In the genomic region with DNA sequence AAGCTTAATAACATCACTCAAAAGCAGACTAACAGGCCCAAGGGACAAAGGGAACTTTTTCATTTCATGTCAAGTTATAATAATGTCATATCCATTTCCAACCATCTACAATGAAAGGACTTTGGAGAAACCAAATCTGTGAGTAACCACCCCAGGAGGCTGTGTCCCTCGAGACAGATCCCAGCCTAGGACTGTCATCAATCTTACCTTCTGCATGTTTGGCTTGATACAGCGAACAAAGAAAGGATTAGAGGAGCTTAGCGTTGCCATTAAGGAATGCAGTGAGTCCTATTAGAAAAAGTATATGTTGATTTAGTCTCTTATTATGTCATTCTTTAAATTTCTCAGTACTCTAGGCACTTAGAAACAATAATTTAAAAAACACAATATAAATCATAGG, we compare ENCODE assay signal across 24 cellular contexts.
DNase-seq lines count a peak whose midpoint lies in the region; ATAC-seq, FAIRE-seq and TF ChIP-seq lines count a peak whose summit lies in the region.
"Had no signal": no experiment of that assay in that cellular context is flagged by ENCODE, and none has a peak within 500 bp of the region (broad histone marks: within the 10 kb centered on the region; RNA-seq: fewer than 3 reads in every experiment).

No MANE protein-coding gene starts in this region.

- no peaks in the 10 kb centered on the region for H3K9me3 ChIP-seq in HAP-1
- H3K9me3 ChIP-seq in endodermal cell (ENCODE audit: control insufficient read depth, low read length) = no peaks in the 10 kb centered on the region
- no peaks in the 10 kb centered on the region for H3K9me3 ChIP-seq in pancreas
- H3K9me3 ChIP-seq: body of pancreas had no signal

- H3K4me1 Mint-ChIP-seq in endodermal cell = peaks cover 6% of the 10 kb centered on the region

- no peak for TF ChIP-seq CTCF in endodermal cell (conservative IDR thresholded peaks at IDR 0.05)
- no peak for TF ChIP-seq CTCF in retinal pigment epithelial cell (conservative IDR thresholded peaks at IDR 0.05; ENCODE audit: low read depth, low read length)
- no peak for TF ChIP-seq CTCF in pancreas (IDR thresholded peaks at IDR 0.05)

- in situ Hi-C loops in HAP-1 (cut with MboI; ENCODE audit: low sequenced_read_pairs) = no loop called here

- no peak overlapping the region for H3K4me3 Mint-ChIP-seq in endodermal cell
- H3K4me3 Mint-ChIP-seq: activated CD8-positive, alpha-beta memory T cell treated with anti-CD3 and anti-CD28 coated beads, Interleukin-2, amount 10 ng/mL, durations not matched to agents 7 days and 5 days; activated naive CD8-positive, alpha-beta T cell; CD4-positive, CD25-positive, alpha-beta regulatory T cell; stimulated activated naive B cell treated with anti-CD40 and anti-IgM and Interleukin-4, amounts not matched to agents 10 μg/mL and 1 μg/mL and 100 μg/mL, for 72 hours; T-cell had no signal

- WGBS in endodermal cell (ENCODE audit: insufficient coverage in 1 of 2, insufficient read length in 1 of 2), 2 experiments = 20 to 59% methylated on average over 1 to 3 of the region's 3 CpGs
- WGBS in pancreas, 2 donors = 80 to 87% methylated on average over 3 of the region's 3 CpGs

- H3K27me3 Mint-ChIP-seq in endodermal cell (ENCODE audit: insufficient read depth) = no peaks in the 10 kb centered on the region
- H3K27me3 Mint-ChIP-seq: activated naive CD8-positive, alpha-beta T cell; CD4-positive, CD25-positive, alpha-beta regulatory T cell; stimulated activated naive B cell treated with anti-CD40 and anti-IgM and Interleukin-4, amounts not matched to agents 10 μg/mL and 1 μg/mL and 100 μg/mL, for 72 hours; T-cell had no signal

- DNase-seq in HAP-1 (ENCODE audit: low spot score in 2 of 2) (peak; percentile 89 to 99), NCI-H524 treated with DMSO at 0.1 percent for 48 hours (lab: John Stamatoyannopoulos, UW) (peak; percentile 71), endodermal cell (no peak), retinal pigment epithelial cell (ENCODE audit: low read depth) (peak; percentile 85), pons (ENCODE audit: low spot score) (no peak), GDM1 (lab: John Stamatoyannopoulos, UW) (no peak), pancreas (no peak), NCI-H748 treated with DMSO at 0.1 percent for 48 hours (lab: John Stamatoyannopoulos, UW) (no peak)
- DNase-seq: activated CD4-positive, alpha-beta T cell treated with anti-CD3 and anti-CD28 coated beads for 48 hours; activated CD8-positive, alpha-beta memory T cell treated with anti-CD3 and anti-CD28 coated beads, Interleukin-2, amount 10 ng/mL, durations not matched to agents 7 days and 5 days; body of pancreas; CD4-positive, CD25-positive, alpha-beta regulatory T cell; GOT3; Karpas-422; kidney glomerular epithelial cell; NCI-H187 treated with DMSO at 0.1 percent for 48 hours; stimulated activated CD4-positive, alpha-beta T cell treated with anti-CD3 and anti-CD28 coated beads, Interleukin-2, amount 100 ng/mL, for 24 hours; stimulated activated naive B cell treated with anti-CD40 and anti-IgM and Interleukin-4, amounts not matched to agents 10 μg/mL and 1 μg/mL and 100 μg/mL, for 72 hours; T-cell had no signal

- intact Hi-C loops in pancreas (cut with DNase I) = no loop called here

- H3K27ac Mint-ChIP-seq in endodermal cell = peak overlapping the region; percentile 70
- H3K27ac Mint-ChIP-seq: activated CD8-positive, alpha-beta memory T cell treated with anti-CD3 and anti-CD28 coated beads, Interleukin-2, amount 10 ng/mL, durations not matched to agents 7 days and 5 days; activated naive CD8-positive, alpha-beta T cell; CD4-positive, CD25-positive, alpha-beta regulatory T cell; stimulated activated naive B cell treated with anti-CD40 and anti-IgM and Interleukin-4, amounts not matched to agents 10 μg/mL and 1 μg/mL and 100 μg/mL, for 72 hours; T-cell had no signal

- H3K36me3 ChIP-seq in HAP-1 (replicated peaks) = peaks cover under 1% of the 10 kb centered on the region
- peaks cover 89% of the 10 kb centered on the region for H3K36me3 ChIP-seq in endodermal cell (ENCODE audit: control insufficient read depth, insufficient read depth, low read length)
- H3K36me3 ChIP-seq in pancreas = peaks cover 0 to 41% (median 3%) of the 10 kb centered on the region in 3 donors

- H3K4me3 ChIP-seq in HAP-1 (no peak overlapping the region), endodermal cell (ENCODE audit: low read length) (peak overlapping the region; percentile 32), retinal pigment epithelial cell (ENCODE audit: low read length) (no peak overlapping the region), pancreas (no peak overlapping the region)
- H3K4me3 ChIP-seq: body of pancreas had no signal

- H3K27ac ChIP-seq in endodermal cell (ENCODE audit: low read depth, low read length) (peak overlapping the region; percentile 77), pancreas (no peak overlapping the region)
- H3K27ac ChIP-seq: body of pancreas, RWPE1 had no signal

- H3K9ac ChIP-seq in endodermal cell (ENCODE audit: extremely low read depth, low read length, poor library complexity, severe bottlenecking) = no peak overlapping the region

- peaks cover 66% of the 10 kb centered on the region for H3K36me3 Mint-ChIP-seq in endodermal cell (ENCODE audit: low read depth)
- H3K36me3 Mint-ChIP-seq: activated CD8-positive, alpha-beta memory T cell treated with anti-CD3 and anti-CD28 coated beads, Interleukin-2, amount 10 ng/mL, durations not matched to agents 7 days and 5 days; activated naive CD8-positive, alpha-beta T cell; CD4-positive, CD25-positive, alpha-beta regulatory T cell; stimulated activated naive B cell treated with anti-CD40 and anti-IgM and Interleukin-4, amounts not matched to agents 10 μg/mL and 1 μg/mL and 100 μg/mL, for 72 hours; T-cell had no signal

- ATAC-seq in pancreas = no peak
- ATAC-seq: activated CD8-positive, alpha-beta memory T cell treated with anti-CD3 and anti-CD28 coated beads, Interleukin-2, amount 10 ng/mL, durations not matched to agents 7 days and 5 days; body of pancreas; stimulated activated naive B cell treated with anti-CD40 and anti-IgM and Interleukin-4, amounts not matched to agents 10 μg/mL and 1 μg/mL and 100 μg/mL, for 72 hours; T-cell had no signal

- no peaks in the 10 kb centered on the region for H3K9me3 Mint-ChIP-seq in endodermal cell
- H3K9me3 Mint-ChIP-seq: CD4-positive, CD25-positive, alpha-beta regulatory T cell; stimulated activated naive B cell treated with anti-CD40 and anti-IgM and Interleukin-4, amounts not matched to agents 10 μg/mL and 1 μg/mL and 100 μg/mL, for 72 hours; T-cell had no signal

- no peak for FAIRE-seq in pancreas (lab: Jason Lieb, UNC)
- FAIRE-seq: endothelial cell of umbilical vein, GM12891, TTC549 had no signal

- H3K27me3 ChIP-seq in HAP-1 (ENCODE audit: low read depth) (no peaks in the 10 kb centered on the region), endodermal cell (ENCODE audit: control insufficient read depth, insufficient read depth, low read length, poor library complexity, severe bottlenecking) (no peaks in the 10 kb centered on the region), pancreas (no peaks in the 10 kb centered on the region)
- H3K27me3 ChIP-seq: body of pancreas had no signal

- peaks cover 69% of the 10 kb centered on the region for H3K4me1 ChIP-seq in HAP-1
- H3K4me1 ChIP-seq in endodermal cell (ENCODE audit: control insufficient read depth, insufficient read depth, low read length) = no peaks in the 10 kb centered on the region
- H3K4me1 ChIP-seq in pancreas = no peaks in the 10 kb centered on the region
- H3K4me1 ChIP-seq: body of pancreas had no signal

Comparison
In these comparisons a context has a peak if more than half of its experiments do, and no peak if none do; other contexts are left out.
1. DNase-seq: peak in HAP-1 (2 of 2), NCI-H524 treated with DMSO at 0.1 percent for 48 hours (single experiment) and retinal pigment epithelial cell (single experiment); none in endodermal cell (single experiment), pons (single experiment), GDM1 (single experiment), pancreas (0 of 6) and NCI-H748 treated with DMSO at 0.1 percent for 48 hours (single experiment).